8 cellular contexts compared by ENCODE assay signal in the genomic region with DNA sequence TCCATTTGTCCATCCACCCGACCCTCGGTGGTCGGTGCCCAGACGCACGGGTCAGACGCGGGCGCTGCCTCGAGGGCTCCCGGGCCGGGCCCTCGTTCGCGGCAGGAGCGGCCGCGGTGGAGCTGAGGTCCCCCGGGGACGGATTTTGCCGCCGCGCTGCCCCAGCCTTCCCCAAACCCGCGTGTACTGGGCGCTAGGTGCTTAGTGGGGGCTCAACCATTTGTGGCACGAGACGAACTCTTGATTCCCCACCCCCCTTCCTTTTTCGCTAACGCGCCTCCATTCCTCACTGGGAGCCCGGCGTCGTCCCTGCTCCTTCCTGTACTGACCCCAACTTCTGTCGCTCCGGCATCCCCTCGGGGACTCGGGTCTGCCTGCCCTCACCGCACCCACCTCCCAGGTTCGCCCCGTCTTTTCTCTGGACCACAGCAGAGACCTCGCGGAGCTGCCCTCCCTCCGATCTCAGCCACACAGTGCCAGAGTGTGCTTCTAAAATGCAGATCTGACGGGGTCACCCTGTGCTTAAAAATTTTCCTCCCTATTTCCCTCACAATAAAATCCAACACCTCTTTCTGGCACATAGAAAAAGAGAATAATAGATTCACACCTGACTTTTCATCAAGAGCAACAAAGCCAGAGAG. TPM values are rescaled to one million over a fixed set of nuclear protein-coding genes. Genes with fewer than 3 reads are reported as not detected.
A peak's percentile ranks its signal among the peaks of the same experiment; 100 is the strongest.
DNase-seq lines count a peak whose midpoint lies in the region; ATAC-seq and TF ChIP-seq lines count a peak whose summit lies in the region.

No MANE protein-coding gene starts in this region.

- peak overlapping the region; percentile 79 for H2AFZ ChIP-seq in MM.1S (ENCODE audit: low read length)
- peak overlapping the region; percentile 100 for H2AFZ ChIP-seq in neuronal stem cell (ENCODE audit: low read length)

- H4K20me1 ChIP-seq in MM.1S (ENCODE audit: insufficient read depth, low read length) = no peaks in the 10 kb centered on the region

- H4K8ac ChIP-seq in neuronal stem cell (ENCODE audit: low read depth, low read length) = no peak overlapping the region

- H3K4me2 ChIP-seq in MM.1S (ENCODE audit: low read depth, low read length) = peak overlapping the region; percentile 92
- H3K4me2 ChIP-seq in neuronal stem cell (ENCODE audit: insufficient read depth, low read length, poor library complexity, severe bottlenecking) = peak overlapping the region; percentile 84

- H3K4ac ChIP-seq in neuronal stem cell (ENCODE audit: low read length) = no peak overlapping the region

- peaks cover 30% of the 10 kb centered on the region for H3F3A ChIP-seq in MM.1S (ENCODE audit: insufficient read depth, low read length)

- H3K4me3 ChIP-seq in MM.1S (ENCODE audit: low read length) (peak overlapping the region; percentile 62), endodermal cell (ENCODE audit: low read length) (peak overlapping the region; percentile 78), neuronal stem cell (ENCODE audit: low read length in 2 of 2) (peak overlapping the region; percentile 55 to 75)

- peaks cover 36% of the 10 kb centered on the region for H3K79me2 ChIP-seq in MM.1S (ENCODE audit: low read length)

- H2BK15ac ChIP-seq in neuronal stem cell (ENCODE audit: low read length) = peak overlapping the region; percentile 19

- H3K79me1 ChIP-seq in neuronal stem cell (ENCODE audit: low read depth, low read length) = no peaks in the 10 kb centered on the region

- no peak overlapping the region for H4K91ac ChIP-seq in neuronal stem cell (ENCODE audit: low read depth, low read length, poor library complexity)

- H3K27ac ChIP-seq in MM.1S (ENCODE audit: low read length) = no peak overlapping the region
- no peak overlapping the region for H3K27ac ChIP-seq in endodermal cell (ENCODE audit: low read depth, low read length)
- no peak overlapping the region for H3K27ac ChIP-seq in neuronal stem cell (replicated peaks; ENCODE audit: low read length)

- H3K27ac Mint-ChIP-seq in endodermal cell = peak overlapping the region; percentile 83

- WGBS in endodermal cell (ENCODE audit: insufficient coverage in 1 of 2, insufficient read length in 1 of 2), 2 experiments = 8 to 13% methylated on average over 2 to 44 of the region's 44 CpGs
- WGBS in neuronal stem cell (ENCODE audit: extremely low coverage in 2 of 2, insufficient read length in 2 of 2, insufficient replicate concordance in 1 of 2), 2 donors = no CpG with 5 or more reads among the region's 44 CpGs

- no peak overlapping the region for H2BK5ac ChIP-seq in neuronal stem cell (ENCODE audit: low read length)

- H3K9me2 ChIP-seq in MM.1S (replicated peaks; ENCODE audit: insufficient read depth, low read length) = no peaks in the 10 kb centered on the region

- H3K4me1 ChIP-seq in MM.1S (ENCODE audit: low read length) (peaks cover 31% of the 10 kb centered on the region), endodermal cell (ENCODE audit: control insufficient read depth, insufficient read depth, low read length) (peaks cover 4% of the 10 kb centered on the region), neuronal stem cell (ENCODE audit: control insufficient read depth in 2 of 2, insufficient read depth in 1 of 2, low read depth in 1 of 2, low read length in 2 of 2) (peaks cover 2 to 7% of the 10 kb centered on the region in 2 donors)

- peak overlapping the region; percentile 68 for H2AK5ac ChIP-seq in neuronal stem cell (ENCODE audit: low read depth, low read length)

- ATAC-seq in GM18907 (IDR thresholded peaks at IDR 0.05; ENCODE audit: unreplicated experiment) (peak; percentile 9), GM18861 (IDR thresholded peaks at IDR 0.05; ENCODE audit: unreplicated experiment) (no peak)

- H3K9me3 ChIP-seq in MM.1S (replicated peaks; ENCODE audit: insufficient read depth, low read length) (no peaks in the 10 kb centered on the region), endodermal cell (ENCODE audit: control insufficient read depth, low read length) (no peaks in the 10 kb centered on the region), neuronal stem cell (replicated peaks in 1 of 2; ENCODE audit: control insufficient read depth in 2 of 2, insufficient read depth in 1 of 2, low read depth in 1 of 2, low read length in 2 of 2) (peaks cover 0 to 3% of the 10 kb centered on the region in 2 donors)

- TF ChIP-seq CTCF in MM.1S (IDR thresholded peaks at IDR 0.05; ENCODE audit: low read length) = no peak
- TF ChIP-seq CTCF in endodermal cell (conservative IDR thresholded peaks at IDR 0.05) = no peak

- H3K9ac ChIP-seq in MM.1S (ENCODE audit: low read length) (peak overlapping the region; percentile 56; the same call in 1 of the 2 replicates), endodermal cell (ENCODE audit: extremely low read depth, low read length, poor library complexity, severe bottlenecking) (peak overlapping the region; percentile 48), neuronal stem cell (ENCODE audit: low read depth, low read length, poor library complexity) (peak overlapping the region; percentile 26)

- no peaks in the 10 kb centered on the region for H3K9me3 Mint-ChIP-seq in endodermal cell

- peaks cover 28% of the 10 kb centered on the region for H3K27me3 Mint-ChIP-seq in endodermal cell (ENCODE audit: insufficient read depth)

- H3K18ac ChIP-seq in neuronal stem cell (ENCODE audit: low read length) = peak overlapping the region; percentile 95

- H3K27me3 ChIP-seq in MM.1S (replicated peaks; ENCODE audit: insufficient read depth, low read length) = no peaks in the 10 kb centered on the region
- H3K27me3 ChIP-seq in endodermal cell (ENCODE audit: control insufficient read depth, insufficient read depth, low read length, poor library complexity, severe bottlenecking) = peaks cover 25% of the 10 kb centered on the region
- H3K27me3 ChIP-seq in neuronal stem cell (ENCODE audit: control insufficient read depth in 3 of 3, insufficient read depth in 3 of 3, low read depth in 1 of 3, low read length in 3 of 3) = peaks cover 3 to 52% (median 18%) of the 10 kb centered on the region in 3 experiments

- H2BK120ac ChIP-seq in neuronal stem cell (ENCODE audit: low read depth, low read length) = no peak overlapping the region

- peak overlapping the region; percentile 67 for H3K4me3 Mint-ChIP-seq in endodermal cell

- H2BK12ac ChIP-seq in neuronal stem cell (ENCODE audit: low read length) = peak overlapping the region; percentile 66

- H3K36me3 ChIP-seq in MM.1S (replicated peaks; ENCODE audit: insufficient read depth, low read length) = no peaks in the 10 kb centered on the region
- H3K36me3 ChIP-seq in endodermal cell (ENCODE audit: control insufficient read depth, insufficient read depth, low read length) = no peaks in the 10 kb centered on the region
- no peaks in the 10 kb centered on the region for H3K36me3 ChIP-seq in neuronal stem cell (replicated peaks in 1 of 2; ENCODE audit: control insufficient read depth in 2 of 2, insufficient read depth in 2 of 2, low read length in 2 of 2)

- H3K36me3 Mint-ChIP-seq in endodermal cell (ENCODE audit: low read depth) = no peaks in the 10 kb centered on the region

- no peak for DNase-seq in MM.1S
- peak; percentile 68 for DNase-seq in endodermal cell
- DNase-seq in neuronal stem cell (ENCODE audit: low spot score) = no peak
- no peak for DNase-seq in NCI-H2081 treated with DMSO at 0.1 percent for 48 hours (lab: John Stamatoyannopoulos, UW)
- DNase-seq in hepatic stellate cell (ENCODE audit: low spot score) = no peak
- DNase-seq in NCI-H69 (lab: John Stamatoyannopoulos, UW) = no peak

- peaks cover 3% of the 10 kb centered on the region for H3K4me1 Mint-ChIP-seq in endodermal cell

- no peak overlapping the region for H3K14ac ChIP-seq in neuronal stem cell (ENCODE audit: low read length)

- peak overlapping the region; percentile 67 for H3K23ac ChIP-seq in neuronal stem cell (ENCODE audit: low read depth, low read length, poor library complexity)

RNA-seq across cellular contexts. Expression of gene CBX7, which starts 0.9 kb away (rescaled TPM):
- total RNA-seq in endodermal cell = 10 to 100 TPM; 14.2 to 22.0 TPM
- 6.0 TPM for polyA plus RNA-seq in endodermal cell (2013, experiment 1 of 2)
- polyA plus RNA-seq in endodermal cell (2013, experiment 2 of 2) = 5.8 TPM
- 9.3 TPM for polyA plus RNA-seq in neuronal stem cell (2013, experiment 1 of 2)
- 9.2 TPM for polyA plus RNA-seq in neuronal stem cell (2013, experiment 2 of 2)

RNA-seq across cellular contexts. Expression of gene APOBEC3H, which starts 56.3 kb away (rescaled TPM):
- not detected for total RNA-seq in endodermal cell
- polyA plus RNA-seq in endodermal cell (2013, experiment 1 of 2) = 0.32 TPM
- 0.62 TPM for polyA plus RNA-seq in endodermal cell (2013, experiment 2 of 2)
- polyA plus RNA-seq in neuronal stem cell (2013, experiment 1 of 2) = 2.4 TPM
- 2.0 TPM for polyA plus RNA-seq in neuronal stem cell (2013, experiment 2 of 2)
